1 cellular context compared by ENCODE assay signal in the genomic region with DNA sequence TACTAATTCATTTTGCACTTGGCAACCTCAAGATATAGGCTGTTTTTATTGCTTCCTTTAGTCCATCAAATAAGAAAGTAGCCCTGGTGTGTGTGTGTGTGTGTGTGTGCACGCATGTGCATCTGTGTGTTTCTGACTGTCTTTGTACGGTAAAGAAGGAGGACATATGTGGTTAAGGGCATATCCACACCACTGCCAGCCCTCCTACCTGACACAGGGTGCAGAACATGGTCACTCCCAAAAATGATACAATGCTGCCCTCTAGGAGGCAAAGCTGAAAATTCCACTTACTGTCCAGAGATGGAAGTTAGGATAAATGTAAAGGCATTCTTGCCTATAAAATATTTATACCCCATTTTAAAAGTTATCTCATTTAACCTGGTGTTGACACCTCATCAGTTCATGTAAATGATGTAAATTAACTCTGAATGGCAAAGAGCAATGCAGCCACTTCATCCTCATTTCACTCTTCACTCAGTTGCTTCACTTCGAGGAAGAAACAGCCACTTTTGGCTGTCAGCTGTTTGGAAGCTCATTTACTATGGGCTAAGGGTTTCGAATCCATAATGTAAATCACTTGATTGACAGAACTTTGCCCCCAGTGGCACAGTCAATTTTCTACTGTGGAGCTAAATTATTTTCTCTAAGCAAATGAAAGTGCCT.
TF ChIP-seq lines count a peak whose summit lies in the region.

No MANE protein-coding gene starts in this region.

TF ChIP-seq in H1, 55 proteins besides CTCF, POLR2A, EP300 and RAD21 (continued from another document):
- no peak for TF ChIP-seq MAX (IDR thresholded peaks at IDR 0.05)
- TF ChIP-seq RFX5 (IDR thresholded peaks at IDR 0.05; ENCODE audit: borderline replicate concordance, low read depth, low read length): no peak
- TF ChIP-seq CBX8 (IDR thresholded peaks at IDR 0.05; ENCODE audit: borderline replicate concordance, low read depth, low read length): no peak
- TF ChIP-seq JUN (IDR thresholded peaks at IDR 0.05; ENCODE audit: low read depth, low read length): no peak
- TF ChIP-seq EZH2 (IDR thresholded peaks at IDR 0.05; ENCODE audit: low read depth, low read length, severe bottlenecking): no peak
- TF ChIP-seq TEAD4 (IDR thresholded peaks at IDR 0.05; ENCODE audit: low read depth, low read length): no peak
- TF ChIP-seq EGR1 (IDR thresholded peaks at IDR 0.05; ENCODE audit: borderline replicate concordance, low read depth, low read length): no peak
- TF ChIP-seq, protein P1, sequence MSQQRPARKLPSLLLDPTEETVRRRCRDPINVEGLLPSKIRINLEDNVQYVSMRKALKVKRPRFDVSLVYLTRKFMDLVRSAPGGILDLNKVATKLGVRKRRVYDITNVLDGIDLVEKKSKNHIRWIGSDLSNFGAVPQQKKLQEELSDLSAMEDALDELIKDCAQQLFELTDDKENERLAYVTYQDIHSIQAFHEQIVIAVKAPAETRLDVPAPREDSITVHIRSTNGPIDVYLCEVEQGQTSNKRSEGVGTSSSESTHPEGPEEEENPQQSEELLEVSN (IDR thresholded peaks at IDR 0.05): no peak
- no peak for TF ChIP-seq SUZ12 (IDR thresholded peaks at IDR 0.05; ENCODE audit: low read length)
- no peak for TF ChIP-seq HDAC6 (IDR thresholded peaks at IDR 0.05; ENCODE audit: low read depth, low read length)
- TF ChIP-seq TAF1 (IDR thresholded peaks at IDR 0.05; ENCODE audit: low read depth, low read length): no peak
- no peak for TF ChIP-seq SIN3A (conservative IDR thresholded peaks at IDR 0.05 in 1 of 2, IDR thresholded peaks at IDR 0.05 in 1 of 2; ENCODE audit: low read depth in 1 of 2, low read length in 2 of 2)
- no peak for TF ChIP-seq NRF1 (IDR thresholded peaks at IDR 0.05; ENCODE audit: low read depth, low read length)
- TF ChIP-seq ZNF274 (IDR thresholded peaks at IDR 0.05; ENCODE audit: borderline replicate concordance, extremely low read depth, low read length): no peak
TF ChIP-seq in H1: peak in this region for 0.
